1 cellular context compared by ENCODE assay signal in the genomic region with DNA sequence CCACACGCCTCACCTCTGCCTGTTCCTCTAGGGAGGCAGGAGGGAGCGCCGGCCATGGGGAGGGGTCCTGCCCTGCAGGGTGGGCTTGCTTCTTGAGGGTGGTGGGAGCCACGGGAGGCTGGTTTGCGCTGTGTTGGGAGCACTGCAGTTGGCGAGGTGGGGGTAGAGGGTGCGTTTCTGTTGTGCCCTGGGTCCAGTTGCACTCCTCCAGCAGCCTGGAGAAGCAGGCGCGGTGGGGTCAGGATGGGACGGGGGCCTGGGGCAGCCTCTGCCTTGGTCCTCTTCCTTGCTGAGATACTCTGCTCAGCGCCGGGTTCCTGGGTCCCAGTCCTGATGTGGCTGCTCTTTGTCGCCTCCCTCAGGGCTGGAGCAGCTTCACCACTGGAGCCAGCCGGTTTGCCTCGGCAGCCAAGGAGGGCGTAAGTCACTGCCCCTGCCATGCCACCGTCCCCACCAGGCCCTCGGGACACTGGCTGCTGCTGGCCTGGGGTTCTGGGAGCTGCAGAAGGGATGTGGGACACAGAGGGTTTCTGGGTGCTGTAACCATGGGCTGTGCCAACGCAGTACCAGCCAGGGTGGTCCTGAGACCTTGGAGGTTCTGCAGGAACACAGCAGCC.
TF ChIP-seq lines count a peak whose summit lies in the region.

No MANE protein-coding gene starts in this region.

TF ChIP-seq in HepG2, 621 proteins besides CTCF, POLR2A, EP300 and RAD21 (continues in another document):
- TF ChIP-seq ZNF124 (CRISPR knock-in tag; IDR thresholded peaks at IDR 0.05): no peak
- no peak for TF ChIP-seq TP53 (CRISPR knock-in tag; conservative IDR thresholded peaks at IDR 0.05)
- TF ChIP-seq, protein P1, sequence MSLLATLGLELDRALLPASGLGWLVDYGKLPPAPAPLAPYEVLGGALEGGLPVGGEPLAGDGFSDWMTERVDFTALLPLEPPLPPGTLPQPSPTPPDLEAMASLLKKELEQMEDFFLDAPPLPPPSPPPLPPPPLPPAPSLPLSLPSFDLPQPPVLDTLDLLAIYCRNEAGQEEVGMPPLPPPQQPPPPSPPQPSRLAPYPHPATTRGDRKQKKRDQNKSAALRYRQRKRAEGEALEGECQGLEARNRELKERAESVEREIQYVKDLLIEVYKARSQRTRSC (CRISPR knock-in tag; IDR thresholded peaks at IDR 0.05; ENCODE audit: low read depth): no peak
- no peak for TF ChIP-seq ZNF850 (CRISPR knock-in tag; conservative IDR thresholded peaks at IDR 0.05)
- no peak for TF ChIP-seq FOXO1 (CRISPR knock-in tag; IDR thresholded peaks at IDR 0.05)
- TF ChIP-seq ZNF468 (CRISPR knock-in tag; IDR thresholded peaks at IDR 0.05): no peak
- TF ChIP-seq, protein P2, sequence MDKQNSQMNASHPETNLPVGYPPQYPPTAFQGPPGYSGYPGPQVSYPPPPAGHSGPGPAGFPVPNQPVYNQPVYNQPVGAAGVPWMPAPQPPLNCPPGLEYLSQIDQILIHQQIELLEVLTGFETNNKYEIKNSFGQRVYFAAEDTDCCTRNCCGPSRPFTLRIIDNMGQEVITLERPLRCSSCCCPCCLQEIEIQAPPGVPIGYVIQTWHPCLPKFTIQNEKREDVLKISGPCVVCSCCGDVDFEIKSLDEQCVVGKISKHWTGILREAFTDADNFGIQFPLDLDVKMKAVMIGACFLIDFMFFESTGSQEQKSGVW (CRISPR knock-in tag; IDR thresholded peaks at IDR 0.05; ENCODE audit: borderline replicate concordance): no peak
- no peak for TF ChIP-seq REL (CRISPR knock-in tag; conservative IDR thresholded peaks at IDR 0.05)
- no peak for TF ChIP-seq ZSCAN25 (CRISPR knock-in tag; IDR thresholded peaks at IDR 0.05)
- TF ChIP-seq, protein P3, sequence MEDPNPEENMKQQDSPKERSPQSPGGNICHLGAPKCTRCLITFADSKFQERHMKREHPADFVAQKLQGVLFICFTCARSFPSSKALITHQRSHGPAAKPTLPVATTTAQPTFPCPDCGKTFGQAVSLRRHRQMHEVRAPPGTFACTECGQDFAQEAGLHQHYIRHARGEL (CRISPR knock-in tag; IDR thresholded peaks at IDR 0.05): no peak
- no peak for TF ChIP-seq MLLT10 (CRISPR knock-in tag; IDR thresholded peaks at IDR 0.05)
- TF ChIP-seq, protein P4, sequence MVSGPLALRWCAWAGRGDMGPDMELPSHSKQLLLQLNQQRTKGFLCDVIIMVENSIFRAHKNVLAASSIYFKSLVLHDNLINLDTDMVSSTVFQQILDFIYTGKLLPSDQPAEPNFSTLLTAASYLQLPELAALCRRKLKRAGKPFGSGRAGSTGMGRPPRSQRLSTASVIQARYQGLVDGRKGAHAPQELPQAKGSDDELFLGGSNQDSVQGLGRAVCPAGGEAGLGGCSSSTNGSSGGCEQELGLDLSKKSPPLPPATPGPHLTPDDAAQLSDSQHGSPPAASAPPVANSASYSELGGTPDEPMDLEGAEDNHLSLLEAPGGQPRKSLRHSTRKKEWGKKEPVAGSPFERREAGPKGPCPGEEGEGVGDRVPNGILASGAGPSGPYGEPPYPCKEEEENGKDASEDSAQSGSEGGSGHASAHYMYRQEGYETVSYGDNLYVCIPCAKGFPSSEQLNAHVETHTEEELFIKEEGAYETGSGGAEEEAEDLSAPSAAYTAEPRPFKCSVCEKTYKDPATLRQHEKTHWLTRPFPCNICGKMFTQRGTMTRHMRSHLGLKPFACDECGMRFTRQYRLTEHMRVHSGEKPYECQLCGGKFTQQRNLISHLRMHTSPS (CRISPR knock-in tag; IDR thresholded peaks at IDR 0.05; ENCODE audit: low read depth): no peak
- TF ChIP-seq ZNF709 (CRISPR knock-in tag; IDR thresholded peaks at IDR 0.05): no peak
- no peak for TF ChIP-seq NKX3-1 (CRISPR knock-in tag; IDR thresholded peaks at IDR 0.05)
- no peak for TF ChIP-seq PITX1 (CRISPR knock-in tag; IDR thresholded peaks at IDR 0.05)
- no peak for TF ChIP-seq RFX1 (IDR thresholded peaks at IDR 0.05)
- no peak for TF ChIP-seq JARID2 (CRISPR knock-in tag; IDR thresholded peaks at IDR 0.05; ENCODE audit: insufficient replicate concordance)
- TF ChIP-seq, protein P5, sequence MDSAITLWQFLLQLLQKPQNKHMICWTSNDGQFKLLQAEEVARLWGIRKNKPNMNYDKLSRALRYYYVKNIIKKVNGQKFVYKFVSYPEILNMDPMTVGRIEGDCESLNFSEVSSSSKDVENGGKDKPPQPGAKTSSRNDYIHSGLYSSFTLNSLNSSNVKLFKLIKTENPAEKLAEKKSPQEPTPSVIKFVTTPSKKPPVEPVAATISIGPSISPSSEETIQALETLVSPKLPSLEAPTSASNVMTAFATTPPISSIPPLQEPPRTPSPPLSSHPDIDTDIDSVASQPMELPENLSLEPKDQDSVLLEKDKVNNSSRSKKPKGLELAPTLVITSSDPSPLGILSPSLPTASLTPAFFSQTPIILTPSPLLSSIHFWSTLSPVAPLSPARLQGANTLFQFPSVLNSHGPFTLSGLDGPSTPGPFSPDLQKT (CRISPR knock-in tag; IDR thresholded peaks at IDR 0.05; ENCODE audit: borderline replicate concordance): 0 out of 2 replicates have a peak, but pooled peaks have one; percentile 11
- TF ChIP-seq, protein P6, sequence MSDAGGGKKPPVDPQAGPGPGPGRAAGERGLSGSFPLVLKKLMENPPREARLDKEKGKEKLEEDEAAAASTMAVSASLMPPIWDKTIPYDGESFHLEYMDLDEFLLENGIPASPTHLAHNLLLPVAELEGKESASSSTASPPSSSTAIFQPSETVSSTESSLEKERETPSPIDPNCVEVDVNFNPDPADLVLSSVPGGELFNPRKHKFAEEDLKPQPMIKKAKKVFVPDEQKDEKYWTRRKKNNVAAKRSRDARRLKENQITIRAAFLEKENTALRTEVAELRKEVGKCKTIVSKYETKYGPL (CRISPR knock-in tag; IDR thresholded peaks at IDR 0.05): no peak
- TF ChIP-seq, protein P7, sequence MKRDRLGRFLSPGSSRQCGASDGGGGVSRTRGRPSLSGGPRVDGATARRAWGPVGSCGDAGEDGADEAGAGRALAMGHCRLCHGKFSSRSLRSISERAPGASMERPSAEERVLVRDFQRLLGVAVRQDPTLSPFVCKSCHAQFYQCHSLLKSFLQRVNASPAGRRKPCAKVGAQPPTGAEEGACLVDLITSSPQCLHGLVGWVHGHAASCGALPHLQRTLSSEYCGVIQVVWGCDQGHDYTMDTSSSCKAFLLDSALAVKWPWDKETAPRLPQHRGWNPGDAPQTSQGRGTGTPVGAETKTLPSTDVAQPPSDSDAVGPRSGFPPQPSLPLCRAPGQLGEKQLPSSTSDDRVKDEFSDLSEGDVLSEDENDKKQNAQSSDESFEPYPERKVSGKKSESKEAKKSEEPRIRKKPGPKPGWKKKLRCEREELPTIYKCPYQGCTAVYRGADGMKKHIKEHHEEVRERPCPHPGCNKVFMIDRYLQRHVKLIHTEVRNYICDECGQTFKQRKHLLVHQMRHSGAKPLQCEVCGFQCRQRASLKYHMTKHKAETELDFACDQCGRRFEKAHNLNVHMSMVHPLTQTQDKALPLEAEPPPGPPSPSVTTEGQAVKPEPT (CRISPR knock-in tag; IDR thresholded peaks at IDR 0.05; ENCODE audit: low read depth): no peak
- TF ChIP-seq ZNF263 (CRISPR knock-in tag; IDR thresholded peaks at IDR 0.05): 0 out of 2 replicates have a peak, but pooled peaks have one; percentile 52
- TF ChIP-seq, protein P8, sequence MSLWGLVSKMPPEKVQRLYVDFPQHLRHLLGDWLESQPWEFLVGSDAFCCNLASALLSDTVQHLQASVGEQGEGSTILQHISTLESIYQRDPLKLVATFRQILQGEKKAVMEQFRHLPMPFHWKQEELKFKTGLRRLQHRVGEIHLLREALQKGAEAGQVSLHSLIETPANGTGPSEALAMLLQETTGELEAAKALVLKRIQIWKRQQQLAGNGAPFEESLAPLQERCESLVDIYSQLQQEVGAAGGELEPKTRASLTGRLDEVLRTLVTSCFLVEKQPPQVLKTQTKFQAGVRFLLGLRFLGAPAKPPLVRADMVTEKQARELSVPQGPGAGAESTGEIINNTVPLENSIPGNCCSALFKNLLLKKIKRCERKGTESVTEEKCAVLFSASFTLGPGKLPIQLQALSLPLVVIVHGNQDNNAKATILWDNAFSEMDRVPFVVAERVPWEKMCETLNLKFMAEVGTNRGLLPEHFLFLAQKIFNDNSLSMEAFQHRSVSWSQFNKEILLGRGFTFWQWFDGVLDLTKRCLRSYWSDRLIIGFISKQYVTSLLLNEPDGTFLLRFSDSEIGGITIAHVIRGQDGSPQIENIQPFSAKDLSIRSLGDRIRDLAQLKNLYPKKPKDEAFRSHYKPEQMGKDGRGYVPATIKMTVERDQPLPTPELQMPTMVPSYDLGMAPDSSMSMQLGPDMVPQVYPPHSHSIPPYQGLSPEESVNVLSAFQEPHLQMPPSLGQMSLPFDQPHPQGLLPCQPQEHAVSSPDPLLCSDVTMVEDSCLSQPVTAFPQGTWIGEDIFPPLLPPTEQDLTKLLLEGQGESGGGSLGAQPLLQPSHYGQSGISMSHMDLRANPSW (CRISPR knock-in tag; IDR thresholded peaks at IDR 0.05; ENCODE audit: borderline replicate concordance): no peak
- no peak for TF ChIP-seq ZNF552 (CRISPR knock-in tag; IDR thresholded peaks at IDR 0.05; ENCODE audit: borderline replicate concordance)
- peak; percentile 34 for TF ChIP-seq STAG1 (CRISPR knock-in tag; IDR thresholded peaks at IDR 0.05)
- TF ChIP-seq RFX3 (CRISPR knock-in tag; IDR thresholded peaks at IDR 0.05): no peak
- TF ChIP-seq SATB2 (CRISPR knock-in tag; IDR thresholded peaks at IDR 0.05): no peak
- no peak for TF ChIP-seq ZNF841 (CRISPR knock-in tag; IDR thresholded peaks at IDR 0.05; ENCODE audit: borderline replicate concordance)
- no peak for TF ChIP-seq SCMH1 (CRISPR knock-in tag; IDR thresholded peaks at IDR 0.05; ENCODE audit: borderline replicate concordance)
- TF ChIP-seq, protein P9, sequence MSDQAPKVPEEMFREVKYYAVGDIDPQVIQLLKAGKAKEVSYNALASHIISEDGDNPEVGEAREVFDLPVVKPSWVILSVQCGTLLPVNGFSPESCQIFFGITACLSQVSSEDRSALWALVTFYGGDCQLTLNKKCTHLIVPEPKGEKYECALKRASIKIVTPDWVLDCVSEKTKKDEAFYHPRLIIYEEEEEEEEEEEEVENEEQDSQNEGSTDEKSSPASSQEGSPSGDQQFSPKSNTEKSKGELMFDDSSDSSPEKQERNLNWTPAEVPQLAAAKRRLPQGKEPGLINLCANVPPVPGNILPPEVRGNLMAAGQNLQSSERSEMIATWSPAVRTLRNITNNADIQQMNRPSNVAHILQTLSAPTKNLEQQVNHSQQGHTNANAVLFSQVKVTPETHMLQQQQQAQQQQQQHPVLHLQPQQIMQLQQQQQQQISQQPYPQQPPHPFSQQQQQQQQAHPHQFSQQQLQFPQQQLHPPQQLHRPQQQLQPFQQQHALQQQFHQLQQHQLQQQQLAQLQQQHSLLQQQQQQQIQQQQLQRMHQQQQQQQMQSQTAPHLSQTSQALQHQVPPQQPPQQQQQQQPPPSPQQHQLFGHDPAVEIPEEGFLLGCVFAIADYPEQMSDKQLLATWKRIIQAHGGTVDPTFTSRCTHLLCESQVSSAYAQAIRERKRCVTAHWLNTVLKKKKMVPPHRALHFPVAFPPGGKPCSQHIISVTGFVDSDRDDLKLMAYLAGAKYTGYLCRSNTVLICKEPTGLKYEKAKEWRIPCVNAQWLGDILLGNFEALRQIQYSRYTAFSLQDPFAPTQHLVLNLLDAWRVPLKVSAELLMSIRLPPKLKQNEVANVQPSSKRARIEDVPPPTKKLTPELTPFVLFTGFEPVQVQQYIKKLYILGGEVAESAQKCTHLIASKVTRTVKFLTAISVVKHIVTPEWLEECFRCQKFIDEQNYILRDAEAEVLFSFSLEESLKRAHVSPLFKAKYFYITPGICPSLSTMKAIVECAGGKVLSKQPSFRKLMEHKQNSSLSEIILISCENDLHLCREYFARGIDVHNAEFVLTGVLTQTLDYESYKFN (CRISPR knock-in tag; conservative IDR thresholded peaks at IDR 0.05): no peak
- TF ChIP-seq CENPX (CRISPR knock-in tag; IDR thresholded peaks at IDR 0.05): no peak
- TF ChIP-seq, protein P10, sequence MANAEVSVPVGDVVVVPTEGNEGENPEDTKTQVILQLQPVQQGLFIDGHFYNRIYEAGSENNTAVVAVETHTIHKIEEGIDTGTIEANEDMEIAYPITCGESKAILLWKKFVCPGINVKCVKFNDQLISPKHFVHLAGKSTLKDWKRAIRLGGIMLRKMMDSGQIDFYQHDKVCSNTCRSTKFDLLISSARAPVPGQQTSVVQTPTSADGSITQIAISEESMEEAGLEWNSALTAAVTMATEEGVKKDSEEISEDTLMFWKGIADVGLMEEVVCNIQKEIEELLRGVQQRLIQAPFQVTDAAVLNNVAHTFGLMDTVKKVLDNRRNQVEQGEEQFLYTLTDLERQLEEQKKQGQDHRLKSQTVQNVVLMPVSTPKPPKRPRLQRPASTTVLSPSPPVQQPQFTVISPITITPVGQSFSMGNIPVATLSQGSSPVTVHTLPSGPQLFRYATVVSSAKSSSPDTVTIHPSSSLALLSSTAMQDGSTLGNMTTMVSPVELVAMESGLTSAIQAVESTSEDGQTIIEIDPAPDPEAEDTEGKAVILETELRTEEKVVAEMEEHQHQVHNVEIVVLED (CRISPR knock-in tag; IDR thresholded peaks at IDR 0.05; ENCODE audit: borderline replicate concordance): no peak
- 0 out of 2 replicates have a peak, but pooled peaks have one; percentile 66 for TF ChIP-seq NRL (CRISPR knock-in tag; IDR thresholded peaks at IDR 0.05; ENCODE audit: borderline replicate concordance)
- peak; percentile 61; the same call in 1 of the 2 replicates for TF ChIP-seq ZNF572 (CRISPR knock-in tag; IDR thresholded peaks at IDR 0.05)
- TF ChIP-seq, protein P11, sequence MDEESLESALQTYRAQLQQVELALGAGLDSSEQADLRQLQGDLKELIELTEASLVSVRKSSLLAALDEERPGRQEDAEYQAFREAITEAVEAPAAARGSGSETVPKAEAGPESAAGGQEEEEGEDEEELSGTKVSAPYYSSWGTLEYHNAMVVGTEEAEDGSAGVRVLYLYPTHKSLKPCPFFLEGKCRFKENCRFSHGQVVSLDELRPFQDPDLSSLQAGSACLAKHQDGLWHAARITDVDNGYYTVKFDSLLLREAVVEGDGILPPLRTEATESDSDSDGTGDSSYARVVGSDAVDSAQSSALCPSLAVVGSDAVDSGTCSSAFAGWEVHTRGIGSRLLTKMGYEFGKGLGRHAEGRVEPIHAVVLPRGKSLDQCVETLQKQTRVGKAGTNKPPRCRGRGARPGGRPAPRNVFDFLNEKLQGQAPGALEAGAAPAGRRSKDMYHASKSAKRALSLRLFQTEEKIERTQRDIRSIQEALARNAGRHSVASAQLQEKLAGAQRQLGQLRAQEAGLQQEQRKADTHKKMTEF (CRISPR knock-in tag; IDR thresholded peaks at IDR 0.05): no peak
- TF ChIP-seq ZMYM4 (CRISPR knock-in tag; IDR thresholded peaks at IDR 0.05): no peak
- no peak for TF ChIP-seq ZNF335 (CRISPR knock-in tag; IDR thresholded peaks at IDR 0.05)
- 0 out of 2 replicates have a peak, but pooled peaks have one; percentile 50 for TF ChIP-seq HNRNPL (IDR thresholded peaks at IDR 0.05; ENCODE audit: low read depth, low read length)
- no peak for TF ChIP-seq SIN3A (IDR thresholded peaks at IDR 0.05; ENCODE audit: borderline replicate concordance, low read depth, low read length)
- no peak for TF ChIP-seq SETDB1 (CRISPR knock-in tag; IDR thresholded peaks at IDR 0.05; ENCODE audit: borderline replicate concordance)
- no peak for TF ChIP-seq CC2D1A (CRISPR knock-in tag; IDR thresholded peaks at IDR 0.05)
- 0 out of 2 replicates have a peak, but pooled peaks have one; percentile 32 for TF ChIP-seq MZF1 (CRISPR knock-in tag; IDR thresholded peaks at IDR 0.05; ENCODE audit: borderline replicate concordance)
- 0 out of 2 replicates have a peak, but pooled peaks have one; percentile 52 for TF ChIP-seq ZNF225 (CRISPR knock-in tag; IDR thresholded peaks at IDR 0.05)
- TF ChIP-seq ZNF33B (CRISPR knock-in tag; IDR thresholded peaks at IDR 0.05): no peak
- no peak for TF ChIP-seq RNF2 (conservative IDR thresholded peaks at IDR 0.05; ENCODE audit: low read depth)
- no peak for TF ChIP-seq RFXAP (CRISPR knock-in tag; IDR thresholded peaks at IDR 0.05; ENCODE audit: borderline replicate concordance)
- TF ChIP-seq RBFOX2 (IDR thresholded peaks at IDR 0.05; ENCODE audit: low read depth, low read length): peak; percentile 67
- 0 out of 2 replicates have a peak, but pooled peaks have one; percentile 39 for TF ChIP-seq BORCS8-MEF2B (CRISPR knock-in tag; IDR thresholded peaks at IDR 0.05)
